ENCODE assay signal across 19 cellular contexts in the genomic region with DNA sequence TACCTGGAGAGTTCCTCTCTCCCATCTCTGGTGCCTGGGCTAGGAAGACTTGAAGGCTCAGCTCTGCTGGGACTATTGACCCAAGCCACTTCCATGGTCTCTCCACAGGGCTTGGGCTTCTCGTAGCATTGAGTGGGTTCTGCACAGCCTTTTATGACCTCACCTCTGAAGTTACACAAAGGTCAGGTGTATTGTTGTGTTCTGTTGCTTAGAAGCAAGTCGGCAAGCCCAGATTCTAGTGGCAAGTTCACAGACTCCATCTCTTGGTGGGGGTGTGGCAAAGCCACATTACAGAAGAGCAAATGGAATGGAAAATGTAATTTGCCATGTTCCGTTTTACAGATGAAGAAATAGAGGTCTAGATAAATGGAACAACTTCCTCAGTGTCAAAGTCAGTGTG.
"Had no signal": no experiment of that assay in that cellular context is flagged by ENCODE, and none has a peak within 500 bp of the region (broad histone marks: within the 10 kb centered on the region; RNA-seq: fewer than 3 reads in every experiment).

No MANE protein-coding gene starts in this region.

- H3K27ac ChIP-seq: coronary artery, dorsolateral prefrontal cortex, esophagus muscularis mucosa, foreskin keratinocyte, heart right ventricle, left lung, lower lobe of right lung had no signal

- H3K36me3 ChIP-seq: esophagus muscularis mucosa, heart right ventricle, left lung, lower lobe of right lung had no signal

- H3K9me3 Mint-ChIP-seq: mesothelial cell of epicardium had no signal

- H3K4me3 Mint-ChIP-seq: mesothelial cell of epicardium, naive B cell had no signal

- ATAC-seq: foreskin keratinocyte, heart right ventricle, left cardiac atrium, left lung, left ventricle myocardium superior, lower lobe of right lung, mucosa of descending colon had no signal

- H3K4me1 ChIP-seq: foreskin keratinocyte, heart right ventricle, left lung, lower lobe of right lung had no signal

- DNase-seq: dermis blood vessel endothelial cell; dorsolateral prefrontal cortex; effector CD4-positive, alpha-beta T cell; effector memory CD4-positive, alpha-beta T cell; foreskin keratinocyte; glutamatergic neuron; head of caudate nucleus; heart right ventricle; hippocampal formation; left cardiac atrium; left lung; left ventricle myocardium superior; lower lobe of right lung; mesenchymal stem cell; mucosa of descending colon; naive B cell had no signal

- H3K9me3 ChIP-seq: esophagus muscularis mucosa, heart right ventricle, left lung, lower lobe of right lung, mucosa of descending colon had no signal

- H3K27me3 ChIP-seq: dorsolateral prefrontal cortex had no signal

- H3K27ac Mint-ChIP-seq: mesothelial cell of epicardium, naive B cell had no signal

- H3K4me1 Mint-ChIP-seq: mesothelial cell of epicardium had no signal

- H3K4me3 ChIP-seq: coronary artery, dorsolateral prefrontal cortex, esophagus muscularis mucosa, heart right ventricle, left lung, lower lobe of right lung, mucosa of descending colon had no signal
